ENCODE assay signal across 11 cellular contexts in genomic region chr13:35465345-35465744, GRCh38. TPM values are rescaled to one million over a fixed set of nuclear protein-coding genes. Genes with fewer than 3 reads are reported as not detected.
"Had no signal": no experiment of that assay in that cellular context is flagged by ENCODE, and none has a peak within 500 bp of the region (broad histone marks: within the 10 kb centered on the region; RNA-seq: fewer than 3 reads in every experiment).

No MANE protein-coding gene starts in this region.

- H3K4me2 ChIP-seq: GM23338 had no signal

- H3K4me3 ChIP-seq: GM23248, GM23338, HAP-1 had no signal

- H3K36me3 ChIP-seq: HAP-1 had no signal

- ATAC-seq: GM23338, HCT116 had no signal

- H2AFZ ChIP-seq: GM23248, GM23338 had no signal

- DNase-seq: GM23248, GOT3, H7, H9, HCEC 1CT, HFFc6 had no signal

- H3K27ac ChIP-seq: GM23248 had no signal

- H3K9ac ChIP-seq: GM23248 had no signal

- H3K9me3 ChIP-seq: HAP-1 had no signal

- FAIRE-seq: H1, H54 had no signal

RNA-seq across cellular contexts. Expression of gene MAB21L1, which starts 11.1 kb away (rescaled TPM):
- polyA plus RNA-seq: H1 had no signal
